Comparison of ENCODE assay signal across 18 cellular contexts in the genomic region with DNA sequence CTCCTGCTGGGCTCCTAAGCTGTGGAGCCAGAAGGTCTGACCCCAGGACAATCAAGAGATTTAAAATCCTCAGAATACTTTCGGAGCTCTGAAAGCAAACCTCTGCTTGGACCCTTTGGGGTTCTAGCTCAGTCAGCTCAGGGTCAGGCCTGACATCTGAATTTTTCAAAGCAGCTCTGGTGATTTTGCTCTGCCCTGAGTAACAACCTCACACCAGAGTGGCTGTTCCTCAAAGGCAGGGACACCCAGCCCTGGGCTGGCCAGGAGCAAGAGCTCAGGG. TPM values are rescaled to one million over a fixed set of nuclear protein-coding genes. Genes with fewer than 3 reads are reported as not detected.
A peak's percentile ranks its signal among the peaks of the same experiment; 100 is the strongest.
DNase-seq lines count a peak whose midpoint lies in the region; ATAC-seq and TF ChIP-seq lines count a peak whose summit lies in the region.
"Had no signal": no experiment of that assay in that cellular context is flagged by ENCODE, and none has a peak within 500 bp of the region (broad histone marks: within the 10 kb centered on the region; RNA-seq: fewer than 3 reads in every experiment).

No MANE protein-coding gene starts in this region.

- H3K27ac ChIP-seq in liver (ENCODE audit: low read depth in 1 of 2, low read length in 2 of 2) (peak overlapping the region; percentile 23 to 36), prostate gland (peak overlapping the region; percentile 26 to 41), uterus (peak overlapping the region; percentile 75 to 89), caudate nucleus (ENCODE audit: low read depth, low read length) (no peak overlapping the region)

- no peaks in the 10 kb centered on the region for H3K36me3 Mint-ChIP-seq in natural killer cell
- H3K36me3 Mint-ChIP-seq in natural killer cell treated with Interleukin-12 subunit alpha and Interleukin-12 subunit beta and Interleukin-15 and Interleukin-18, amount 100 ng/mL, for 72 hours = no peaks in the 10 kb centered on the region

- H3K4me1 ChIP-seq in liver (ENCODE audit: control insufficient read depth in 4 of 4, insufficient read depth in 4 of 4, low read length in 3 of 4) (peaks cover 0 to 4% (median 0%) of the 10 kb centered on the region in 4 donors), prostate gland (replicated peaks) (no peaks in the 10 kb centered on the region), uterus (peaks cover 0 to 5% of the 10 kb centered on the region in 2 donors), mucosa of descending colon (ENCODE audit: low read depth) (peaks cover 5% of the 10 kb centered on the region)

- H3K27me3 ChIP-seq in liver (ENCODE audit: control insufficient read depth in 4 of 4, insufficient read depth in 4 of 4, low read length in 3 of 4) (no peaks in the 10 kb centered on the region), prostate gland (replicated peaks; ENCODE audit: insufficient read depth) (no peaks in the 10 kb centered on the region), uterus (no peaks in the 10 kb centered on the region)

- 87% methylated on average over 1 of the region's 1 CpG for WGBS in liver
- 85% methylated on average over 1 of the region's 1 CpG for WGBS in prostate gland

- intact Hi-C loops in natural killer cell (cut with micrococcal nuclease) (no loop called here), prostate gland (cut with DNase I) (no loop called here), uterus (cut with DNase I; ENCODE audit: low total_unique reads) (no loop called here), mucosa of descending colon (cut with DNase I, micrococcal nuclease) (no loop called here)

- TF ChIP-seq POLR2A in prostate gland (IDR thresholded peaks at IDR 0.05) (no peak), uterus (IDR thresholded peaks at IDR 0.05) (no peak)

- no peaks in the 10 kb centered on the region for H3K9me3 Mint-ChIP-seq in natural killer cell
- H3K9me3 Mint-ChIP-seq in natural killer cell treated with Interleukin-12 subunit alpha and Interleukin-12 subunit beta and Interleukin-15 and Interleukin-18, amount 100 ng/mL, for 72 hours = no peaks in the 10 kb centered on the region
- H3K9me3 Mint-ChIP-seq: GM23338 had no signal

- peaks cover 0 to 2% of the 10 kb centered on the region in 2 donors for H3K27me3 Mint-ChIP-seq in natural killer cell (ENCODE audit: low read depth in 2 of 2)
- H3K27me3 Mint-ChIP-seq in natural killer cell treated with Interleukin-12 subunit alpha and Interleukin-12 subunit beta and Interleukin-15 and Interleukin-18, amount 100 ng/mL, for 72 hours = no peaks in the 10 kb centered on the region

- ATAC-seq in natural killer cell (no peak), mucosa of descending colon (no peak)
- ATAC-seq in natural killer cell treated with Interleukin-12 subunit alpha and Interleukin-12 subunit beta and Interleukin-15 and Interleukin-18, amount 100 ng/mL, for 72 hours = no peak
- ATAC-seq: GM12878, GM23338, HCT116, K562 had no signal

- H3K9me3 ChIP-seq in liver (ENCODE audit: control insufficient read depth in 4 of 4, low read length in 3 of 4) = no peaks in the 10 kb centered on the region
- H3K9me3 ChIP-seq in prostate gland = no peaks in the 10 kb centered on the region
- no peaks in the 10 kb centered on the region for H3K9me3 ChIP-seq in uterus
- no peaks in the 10 kb centered on the region for H3K9me3 ChIP-seq in mucosa of descending colon

- no peak overlapping the region for H3K4me3 ChIP-seq in liver (ENCODE audit: low read depth in 1 of 3, low read length in 3 of 3)
- no peak overlapping the region for H3K4me3 ChIP-seq in prostate gland
- no peak overlapping the region for H3K4me3 ChIP-seq in uterus
- H3K4me3 ChIP-seq in mucosa of descending colon = no peak overlapping the region
- H3K4me3 ChIP-seq: GM12878, GM23338, K562 had no signal

- H3K4me1 Mint-ChIP-seq in natural killer cell = peaks cover 46 to 67% of the 10 kb centered on the region in 2 donors
- H3K4me1 Mint-ChIP-seq in natural killer cell treated with Interleukin-12 subunit alpha and Interleukin-12 subunit beta and Interleukin-15 and Interleukin-18, amount 100 ng/mL, for 72 hours (ENCODE audit: low read depth in 2 of 2) = peaks cover 51 to 52% of the 10 kb centered on the region in 2 donors

- no peak for TF ChIP-seq RAD21 in liver (IDR thresholded peaks at IDR 0.05)

- H3K36me3 ChIP-seq in liver (ENCODE audit: control insufficient read depth in 4 of 4, insufficient read depth in 3 of 4, low read depth in 1 of 4, low read length in 3 of 4) = no peaks in the 10 kb centered on the region
- H3K36me3 ChIP-seq in prostate gland = no peaks in the 10 kb centered on the region
- H3K36me3 ChIP-seq in uterus = no peaks in the 10 kb centered on the region
- H3K36me3 ChIP-seq in mucosa of descending colon (ENCODE audit: low read depth) = no peaks in the 10 kb centered on the region

- no peak overlapping the region for H3K9ac ChIP-seq in liver (ENCODE audit: low read depth in 1 of 2, low read length in 2 of 2)

- DNase-seq in natural killer cell (no peak), prostate gland (ENCODE audit: low spot score) (no peak), uterus (no peak), mucosa of descending colon (no peak), medulla oblongata (ENCODE audit: extremely low spot score) (no peak), caudate nucleus (lab: John Stamatoyannopoulos, UW) (no peak)
- no peak for DNase-seq in natural killer cell treated with Interleukin-12 subunit alpha and Interleukin-12 subunit beta and Interleukin-15 and Interleukin-18, amount 100 ng/mL, for 72 hours (ENCODE audit: low spot score)
- DNase-seq: C1 segment of cervical spinal cord, DND-41, NCI-H1436, NCI-H2029 treated with DMSO at 0.1 percent for 48 hours, NCI-H510A had no signal

- H3K27ac Mint-ChIP-seq in natural killer cell = peak overlapping the region; percentile 83 to 84
- H3K27ac Mint-ChIP-seq in natural killer cell treated with Interleukin-12 subunit alpha and Interleukin-12 subunit beta and Interleukin-15 and Interleukin-18, amount 100 ng/mL, for 72 hours = no peak overlapping the region
- H3K27ac Mint-ChIP-seq: GM23338 had no signal

- no peak overlapping the region for H3K4me3 Mint-ChIP-seq in natural killer cell
- no peak overlapping the region for H3K4me3 Mint-ChIP-seq in natural killer cell treated with Interleukin-12 subunit alpha and Interleukin-12 subunit beta and Interleukin-15 and Interleukin-18, amount 100 ng/mL, for 72 hours
- H3K4me3 Mint-ChIP-seq: GM23338 had no signal

- TF ChIP-seq CTCF in natural killer cell (IDR thresholded peaks at IDR 0.05) (no peak), liver (IDR thresholded peaks at IDR 0.05; ENCODE audit: low read depth, low read length, missing input control) (no peak), prostate gland (IDR thresholded peaks at IDR 0.05) (no peak), uterus (IDR thresholded peaks at IDR 0.05) (no peak), mucosa of descending colon (IDR thresholded peaks at IDR 0.05) (no peak)

TF ChIP-seq in liver, 16 proteins besides CTCF, POLR2A, EP300 and RAD21 (continues in another document):
- TF ChIP-seq NR2F2 (IDR thresholded peaks at IDR 0.05) (no peak), HNF4A (conservative IDR thresholded peaks at IDR 0.05) (no peak), FOXA1 (IDR thresholded peaks at IDR 0.05) (no peak), RXRA (IDR thresholded peaks at IDR 0.05) (no peak), TAF1 (conservative IDR thresholded peaks at IDR 0.05) (no peak), MAX (IDR thresholded peaks at IDR 0.05) (no peak), SP1 (IDR thresholded peaks at IDR 0.05) (no peak), ATF3 (IDR thresholded peaks at IDR 0.05) (no peak)
- TF ChIP-seq, protein P1, sequence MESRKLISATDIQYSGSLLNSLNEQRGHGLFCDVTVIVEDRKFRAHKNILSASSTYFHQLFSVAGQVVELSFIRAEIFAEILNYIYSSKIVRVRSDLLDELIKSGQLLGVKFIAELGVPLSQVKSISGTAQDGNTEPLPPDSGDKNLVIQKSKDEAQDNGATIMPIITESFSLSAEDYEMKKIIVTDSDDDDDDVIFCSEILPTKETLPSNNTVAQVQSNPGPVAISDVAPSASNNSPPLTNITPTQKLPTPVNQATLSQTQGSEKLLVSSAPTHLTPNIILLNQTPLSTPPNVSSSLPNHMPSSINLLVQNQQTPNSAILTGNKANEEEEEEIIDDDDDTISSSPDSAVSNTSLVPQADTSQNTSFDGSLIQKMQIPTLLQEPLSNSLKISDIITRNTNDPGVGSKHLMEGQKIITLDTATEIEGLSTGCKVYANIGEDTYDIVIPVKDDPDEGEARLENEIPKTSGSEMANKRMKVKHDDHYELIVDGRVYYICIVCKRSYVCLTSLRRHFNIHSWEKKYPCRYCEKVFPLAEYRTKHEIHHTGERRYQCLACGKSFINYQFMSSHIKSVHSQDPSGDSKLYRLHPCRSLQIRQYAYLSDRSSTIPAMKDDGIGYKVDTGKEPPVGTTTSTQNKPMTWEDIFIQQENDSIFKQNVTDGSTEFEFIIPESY (IDR thresholded peaks at IDR 0.05) = no peak

RNA-seq across cellular contexts. Expression of gene SLC1A7, which starts 11.9 kb away (rescaled TPM):
- 10 to 100 TPM; 16.0 to 23.9 (median 20.5) TPM for total RNA-seq in natural killer cell
- 1 to 10 TPM in 1 of 2 donors, under 1 TPM in 1; 0.29 to 1.1 TPM for total RNA-seq in natural killer cell treated with Interleukin-12 subunit alpha and Interleukin-12 subunit beta and Interleukin-15 and Interleukin-18, amount 100 ng/mL, for 72 hours
- under 1 TPM; 0.28 to 0.59 TPM for total RNA-seq in liver
- polyA plus RNA-seq in liver = under 1 TPM; 0.21 to 0.67 TPM
- total RNA-seq in prostate gland = 1 to 10 TPM in 1 of 2 donors, not detected in 1; 1.8 TPM
- under 1 TPM in 1 of 4 donors, not detected in 3; 0.24 TPM for total RNA-seq in uterus
- under 1 TPM; 0.72 to 0.98 (median 0.93) TPM for total RNA-seq in mucosa of descending colon
- total RNA-seq: A673, GM12878, GM23338, K562 had no signal
- polyA plus RNA-seq: GM12878, GM23338 had no signal

Comparison
In these comparisons a context has a peak if more than half of its experiments do, and no peak if none do; other contexts are left out.
1. H3K27ac Mint-ChIP-seq: peak in natural killer cell (2 of 2); none in natural killer cell treated with Interleukin-12 subunit alpha and Interleukin-12 subunit beta and Interleukin-15 and Interleukin-18, amount 100 ng/mL, for 72 hours (0 of 2).
2. RNA of gene SLC1A7, which starts 11.9 kb away (total RNA-seq): 16.0 to 23.9 TPM in natural killer cell; 1.8 TPM in prostate gland, 0.29 to 1.1 TPM in natural killer cell treated with Interleukin-12 subunit alpha and Interleukin-12 subunit beta and Interleukin-15 and Interleukin-18, amount 100 ng/mL, for 72 hours, 0.72 to 0.98 TPM in mucosa of descending colon, 0.28 to 0.59 TPM in liver and 0.24 TPM in uterus; every median in the first group is over 4 times any median in the second.